Comparison of ENCODE assay signal across 1 cellular context in genomic region chr1:54172614-54173312, GRCh38.
TF ChIP-seq lines count a peak whose summit lies in the region.

No MANE protein-coding gene starts in this region.

TF ChIP-seq in IMR-90, 13 proteins besides CTCF, POLR2A, EP300 and RAD21:
- no peak for TF ChIP-seq RCOR1 (IDR thresholded peaks at IDR 0.05; ENCODE audit: insufficient replicate concordance, low read length)
- no peak for TF ChIP-seq MXI1 (IDR thresholded peaks at IDR 0.05; ENCODE audit: borderline replicate concordance, low read depth, low read length)
- no peak for TF ChIP-seq MAFK (IDR thresholded peaks at IDR 0.05; ENCODE audit: low read depth, low read length)
- TF ChIP-seq SMC3 (IDR thresholded peaks at IDR 0.05; ENCODE audit: low read depth, low read length) = no peak
- TF ChIP-seq CHD1 (IDR thresholded peaks at IDR 0.05; ENCODE audit: low read depth, low read length) = no peak
- no peak for TF ChIP-seq NFE2L2 (IDR thresholded peaks at IDR 0.05; ENCODE audit: low read depth, low read length)
- no peak for TF ChIP-seq RFX5 (IDR thresholded peaks at IDR 0.05; ENCODE audit: low read depth, low read length)
- no peak for TF ChIP-seq CEBPB (IDR thresholded peaks at IDR 0.05; ENCODE audit: low read depth, low read length)
- no peak for TF ChIP-seq BHLHE40 (IDR thresholded peaks at IDR 0.05; ENCODE audit: low read depth, low read length)
- no peak for TF ChIP-seq USF2 (IDR thresholded peaks at IDR 0.05; ENCODE audit: low read depth, low read length)
- TF ChIP-seq FOS (IDR thresholded peaks at IDR 0.05; ENCODE audit: low read depth, low read length) = no peak
- TF ChIP-seq MAZ (IDR thresholded peaks at IDR 0.05; ENCODE audit: borderline replicate concordance, low read depth, low read length) = no peak
- TF ChIP-seq ELK1 (IDR thresholded peaks at IDR 0.05; ENCODE audit: borderline replicate concordance, low read depth, low read length) = no peak
